Comparison of ENCODE assay signal across 28 cellular contexts in genomic region chr4:40453912-40454311, GRCh38.
DNase-seq lines count a peak whose midpoint lies in the region; ATAC-seq and TF ChIP-seq lines count a peak whose summit lies in the region.
"Had no signal": no experiment of that assay in that cellular context is flagged by ENCODE, and none has a peak within 500 bp of the region (broad histone marks: within the 10 kb centered on the region; RNA-seq: fewer than 3 reads in every experiment).

No MANE protein-coding gene starts in this region.

- H3K36me3 ChIP-seq in Loucy (ENCODE audit: insufficient read depth, low read length) (no peaks in the 10 kb centered on the region), liver (ENCODE audit: control insufficient read depth in 4 of 4, insufficient read depth in 3 of 4, low read depth in 1 of 4, low read length in 3 of 4) (peaks cover 0 to 9% (median 3%) of the 10 kb centered on the region in 4 donors)
- H3K36me3 ChIP-seq: prostate gland, thoracic aorta had no signal

- H3K9ac ChIP-seq in Loucy (ENCODE audit: low read depth, low read length, poor library complexity, severe bottlenecking) (no peak overlapping the region), liver (ENCODE audit: low read depth in 1 of 2, low read length in 2 of 2) (no peak overlapping the region)

- H3K4me3 ChIP-seq in Loucy (ENCODE audit: low read length, poor library complexity, severe bottlenecking): no peak overlapping the region
- no peak overlapping the region for H3K4me3 ChIP-seq in liver (ENCODE audit: low read depth in 1 of 3, low read length in 3 of 3)
- H3K4me3 ChIP-seq: dorsolateral prefrontal cortex, Peyer's patch, prostate gland, thoracic aorta had no signal

- H3K36me3 Mint-ChIP-seq in activated CD4-positive, alpha-beta T cell treated with anti-CD3 and anti-CD28 coated beads, Interleukin-2, amount 10 ng/mL, durations not matched to agents 24 days and 14 days (ENCODE audit: low read depth): peaks cover 2% of the 10 kb centered on the region

- H3K4me1 ChIP-seq in Loucy (ENCODE audit: insufficient read depth, low read length, poor library complexity, severe bottlenecking): no peaks in the 10 kb centered on the region
- H3K4me1 ChIP-seq in liver (ENCODE audit: control insufficient read depth in 4 of 4, insufficient read depth in 4 of 4, low read length in 3 of 4): peaks cover 11 to 68% (median 48%) of the 10 kb centered on the region in 4 donors

- H3K4me2 ChIP-seq in Loucy (ENCODE audit: low read depth, low read length, poor library complexity, severe bottlenecking): no peak overlapping the region

- H3K27ac ChIP-seq in liver (ENCODE audit: low read depth in 1 of 2, low read length in 2 of 2): peak overlapping the region; percentile 46 to 51
- H3K27ac ChIP-seq: dorsolateral prefrontal cortex, Peyer's patch, prostate gland, thoracic aorta had no signal

- WGBS in liver: 62% methylated on average over 6 of the region's 6 CpGs

- H3K4me1 Mint-ChIP-seq in activated CD4-positive, alpha-beta T cell treated with anti-CD3 and anti-CD28 coated beads, Interleukin-2, amount 10 ng/mL, durations not matched to agents 24 days and 14 days: peaks cover 24% of the 10 kb centered on the region

- no peaks in the 10 kb centered on the region for H3F3A ChIP-seq in Loucy (ENCODE audit: low read depth)

- H3K9me2 ChIP-seq in Loucy (replicated peaks; ENCODE audit: low read depth, low read length): no peaks in the 10 kb centered on the region

- H3K27me3 ChIP-seq in Loucy (ENCODE audit: insufficient read depth, low read length, poor library complexity, severe bottlenecking) (no peaks in the 10 kb centered on the region), liver (ENCODE audit: control insufficient read depth in 4 of 4, insufficient read depth in 4 of 4, low read length in 3 of 4) (no peaks in the 10 kb centered on the region)
- H3K27me3 ChIP-seq: dorsolateral prefrontal cortex, Peyer's patch had no signal

- no peaks in the 10 kb centered on the region for H4K20me1 ChIP-seq in Loucy (ENCODE audit: insufficient read depth, low read length, poor library complexity, severe bottlenecking)

- no peak for TF ChIP-seq CTCF in Loucy (conservative IDR thresholded peaks at IDR 0.05; ENCODE audit: low read length)
- no peak for TF ChIP-seq CTCF in liver (IDR thresholded peaks at IDR 0.05; ENCODE audit: low read depth, low read length, missing input control)

- H2AFZ ChIP-seq in Loucy (ENCODE audit: low read length): 0 out of 2 replicates have a peak overlapping the region, but pooled peaks have one; percentile 8

- H3K27ac Mint-ChIP-seq in activated CD4-positive, alpha-beta T cell treated with anti-CD3 and anti-CD28 coated beads, Interleukin-2, amount 10 ng/mL, durations not matched to agents 24 days and 14 days: no peak overlapping the region
- H3K27ac Mint-ChIP-seq: memory B cell; T-helper 2 cell treated with Interferon-gamma antibody and Interleukin-4, amounts not matched to agents 5 μg/mL and 100 μg/mL, for 36 hours had no signal

- H3K4me3 Mint-ChIP-seq in activated CD4-positive, alpha-beta T cell treated with anti-CD3 and anti-CD28 coated beads, Interleukin-2, amount 10 ng/mL, durations not matched to agents 24 days and 14 days: no peak overlapping the region
- H3K4me3 Mint-ChIP-seq: memory B cell; T-helper 2 cell treated with Interferon-gamma antibody and Interleukin-4, amounts not matched to agents 5 μg/mL and 100 μg/mL, for 36 hours had no signal

- no peaks in the 10 kb centered on the region for H3K9me3 Mint-ChIP-seq in activated CD4-positive, alpha-beta T cell treated with anti-CD3 and anti-CD28 coated beads, Interleukin-2, amount 10 ng/mL, durations not matched to agents 24 days and 14 days
- H3K9me3 Mint-ChIP-seq: memory B cell; T-helper 2 cell treated with Interferon-gamma antibody and Interleukin-4, amounts not matched to agents 5 μg/mL and 100 μg/mL, for 36 hours had no signal

- intact Hi-C loops in activated CD4-positive, alpha-beta T cell treated with anti-CD3 and anti-CD28 coated beads, Interleukin-2, amount 10 ng/mL, durations not matched to agents 24 days and 14 days (cut with micrococcal nuclease): no loop called here

- H3K27me3 Mint-ChIP-seq in activated CD4-positive, alpha-beta T cell treated with anti-CD3 and anti-CD28 coated beads, Interleukin-2, amount 10 ng/mL, durations not matched to agents 24 days and 14 days: no peaks in the 10 kb centered on the region
- H3K27me3 Mint-ChIP-seq: memory B cell had no signal

- peak; percentile 21 for DNase-seq in COLO668 (lab: John Stamatoyannopoulos, UW; ENCODE audit: unreplicated experiment)
- peak; percentile 59 for DNase-seq in NCI-H510A (lab: John Stamatoyannopoulos, UW)
- DNase-seq in NCI-H2227 (lab: John Stamatoyannopoulos, UW; ENCODE audit: unreplicated experiment): no peak
- DNase-seq in AG20443 (ENCODE audit: low spot score): no peak
- DNase-seq in activated CD4-positive, alpha-beta T cell treated with anti-CD3 and anti-CD28 coated beads, Interleukin-2, amount 10 ng/mL, durations not matched to agents 24 days and 14 days: no peak
- DNase-seq: ACHN; activated CD4-positive, alpha-beta T cell treated with anti-CD3 and anti-CD28 coated beads for 48 hours; activated naive CD4-positive, alpha-beta T cell; activated T-cell treated with anti-CD3 and anti-CD28 coated beads, Interleukin-2, amount 50 U/mL, for 48 hours; DND-41; dorsolateral prefrontal cortex; hippocampal formation; KBM-7; left colon; MM.1S; NCI-H146; NCI-H446 treated with DMSO at 0.1 percent for 48 hours; Peyer's patch; SHP77 treated with DMSO at 0.1 percent for 48 hours; stimulated activated CD4-positive, alpha-beta T cell treated with anti-CD3 and anti-CD28 coated beads, Interleukin-15, amount 100 ng/mL, for 24 hours; stimulated activated naive CD4-positive, alpha-beta T cell had no signal

- no peaks in the 10 kb centered on the region for H3K9me3 ChIP-seq in Loucy (ENCODE audit: insufficient read depth, low read depth, low read length)
- H3K9me3 ChIP-seq in liver (ENCODE audit: control insufficient read depth in 4 of 4, low read length in 3 of 4): no peaks in the 10 kb centered on the region
- H3K9me3 ChIP-seq: Peyer's patch, prostate gland, thoracic aorta had no signal

- no peak for ATAC-seq in GM21717 (IDR thresholded peaks at IDR 0.05; ENCODE audit: unreplicated experiment)
- ATAC-seq: left colon had no signal

- TF ChIP-seq RAD21 in liver (IDR thresholded peaks at IDR 0.05): no peak

- H3K79me2 ChIP-seq in Loucy (ENCODE audit: insufficient read depth, low read length): no peaks in the 10 kb centered on the region

TF ChIP-seq in liver, 16 proteins besides CTCF, POLR2A, EP300 and RAD21:
- TF ChIP-seq RXRA (IDR thresholded peaks at IDR 0.05) (no peak), JUND (IDR thresholded peaks at IDR 0.05) (no peak), NR2F2 (IDR thresholded peaks at IDR 0.05) (no peak), FOXA1 (IDR thresholded peaks at IDR 0.05) (no peak)

Comparison
In these comparisons a context has a peak if more than half of its experiments do, and no peak if none do; other contexts are left out.
1. DNase-seq: peak in COLO668 (single experiment) and NCI-H510A (single experiment); none in NCI-H2227 (single experiment), AG20443 (single experiment) and activated CD4-positive, alpha-beta T cell treated with anti-CD3 and anti-CD28 coated beads, Interleukin-2, amount 10 ng/mL, durations not matched to agents 24 days and 14 days (single experiment).